In genomic region chr15:55110446-55110845, GRCh38 we compare ENCODE assay signal across 13 cellular contexts.
"Had no signal": no experiment of that assay in that cellular context is flagged by ENCODE, and none has a peak within 500 bp of the region (broad histone marks: within the 10 kb centered on the region; RNA-seq: fewer than 3 reads in every experiment).

No MANE protein-coding gene starts in this region.

- DNase-seq: activated CD4-positive, alpha-beta memory T cell treated with anti-CD3 and anti-CD28 coated beads, Interleukin-2, amount 10 ng/mL, durations not matched to agents 7 days and 5 days; activated CD4-positive, alpha-beta T cell treated with anti-CD3 and anti-CD28 coated beads for 36 hours; activated gamma-delta T cell; activated naive CD8-positive, alpha-beta T cell treated with anti-CD3 and anti-CD28 coated beads for 36 hours; activated T-cell treated with anti-CD3 and anti-CD28 coated beads, Interleukin-2, amount 50 U/mL, for 48 hours; aorta; foreskin melanocyte; heart left ventricle; kidney; ovary; stimulated activated CD4-positive, alpha-beta T cell treated with anti-CD3 and anti-CD28 coated beads, Interleukin-2, amount 100 ng/mL, for 48 hours; T-helper 9 cell; upper lobe of left lung had no signal
